16 cellular contexts compared by ENCODE assay signal in genomic region chr5:84437673-84438315, GRCh38. TPM values are rescaled to one million over a fixed set of nuclear protein-coding genes. Genes with fewer than 3 reads are reported as not detected.
DNase-seq lines count a peak whose midpoint lies in the region; FAIRE-seq and TF ChIP-seq lines count a peak whose summit lies in the region.
"Had no signal": no experiment of that assay in that cellular context is flagged by ENCODE, and none has a peak within 500 bp of the region (broad histone marks: within the 10 kb centered on the region; RNA-seq: fewer than 3 reads in every experiment).

No MANE protein-coding gene starts in this region.

- no peaks in the 10 kb centered on the region for H4K20me1 ChIP-seq in mammary epithelial cell (ENCODE audit: insufficient read depth, low read length)

- H3K27me3 ChIP-seq in MG63 (no peaks in the 10 kb centered on the region), mammary epithelial cell (ENCODE audit: insufficient read depth, low read length) (peaks cover 10% of the 10 kb centered on the region), mesenchymal stem cell (ENCODE audit: control insufficient read depth in 1 of 2, insufficient read depth in 1 of 2, low read length in 2 of 2) (no peaks in the 10 kb centered on the region)

- H3K4me3 ChIP-seq in MG63, result no peak overlapping the region
- H3K4me3 ChIP-seq in mammary epithelial cell (replicated peaks in 1 of 3; ENCODE audit: insufficient read depth in 1 of 3, low read depth in 2 of 3, low read length in 3 of 3), result no peak overlapping the region
- no peak overlapping the region for H3K4me3 ChIP-seq in mesenchymal stem cell (ENCODE audit: insufficient read depth in 1 of 2, low read depth in 1 of 2, low read length in 2 of 2)
- H3K4me3 ChIP-seq: thoracic aorta had no signal

- POLR2A ChIA-PET in activated CD4-positive, alpha-beta memory T cell treated with anti-CD3 and anti-CD28 coated beads for 36 hours (lab: Charles Lee), result no interaction called here

- no peak overlapping the region for H3K4me3 Mint-ChIP-seq in CD14-positive monocyte
- no peak overlapping the region for H3K4me3 Mint-ChIP-seq in activated CD4-positive, alpha-beta memory T cell treated with anti-CD3 and anti-CD28 coated beads for 36 hours
- H3K4me3 Mint-ChIP-seq: activated naive CD4-positive, alpha-beta T cell treated with anti-CD3 and anti-CD28 coated beads, Interleukin-2, amount 10 ng/mL, durations not matched to agents 7 days and 5 days; CD4-positive, alpha-beta T cell; HFFc6 had no signal

- no peaks in the 10 kb centered on the region for H3K79me2 ChIP-seq in mammary epithelial cell (ENCODE audit: insufficient read depth, low read length)

- H2BK15ac ChIP-seq in mesenchymal stem cell (ENCODE audit: low read depth, poor library complexity, severe bottlenecking), result no peak overlapping the region

- FAIRE-seq in D721Med (lab: Jason Lieb, UNC), result no peak

- WGBS in mammary epithelial cell (ENCODE audit: low coverage, missing lambda C conversion rate), result 4% methylated on average over 2 of the region's 2 CpGs
- no CpG with 5 or more reads among the region's 2 CpGs for WGBS in mesenchymal stem cell

- BruUV-seq in mammary epithelial cell (replicated peaks; lab: Mats Ljungman, UMichigan), result no TSS peak

- no peak overlapping the region for H3K18ac ChIP-seq in mesenchymal stem cell (ENCODE audit: low read depth in 1 of 2, low read length in 2 of 2)

- H3K79me1 ChIP-seq in mesenchymal stem cell (replicated peaks; ENCODE audit: low read length, poor library complexity, severe bottlenecking), result no peaks in the 10 kb centered on the region

- no peak overlapping the region for H2BK120ac ChIP-seq in mesenchymal stem cell (ENCODE audit: low read depth, low read length)

- peaks cover 0 to 2% (median 2%) of the 10 kb centered on the region in 3 donors for H3K27me3 Mint-ChIP-seq in CD14-positive monocyte (ENCODE audit: low read depth in 3 of 3)
- no peaks in the 10 kb centered on the region for H3K27me3 Mint-ChIP-seq in activated CD4-positive, alpha-beta memory T cell treated with anti-CD3 and anti-CD28 coated beads for 36 hours
- H3K27me3 Mint-ChIP-seq: activated naive CD4-positive, alpha-beta T cell treated with anti-CD3 and anti-CD28 coated beads, Interleukin-2, amount 10 ng/mL, durations not matched to agents 7 days and 5 days; CD4-positive, alpha-beta T cell had no signal

- H3K4me2 ChIP-seq in mammary epithelial cell (ENCODE audit: insufficient read depth, low read depth, low read length) (peak overlapping the region; percentile 23), mesenchymal stem cell (ENCODE audit: low read length, poor library complexity, severe bottlenecking) (no peak overlapping the region)

- no peak for TF ChIP-seq CTCF in mammary epithelial cell (conservative IDR thresholded peaks at IDR 0.05 in 1 of 2, IDR thresholded peaks at IDR 0.05 in 1 of 2; ENCODE audit: extremely low read depth in 1 of 2, insufficient read depth in 1 of 2, low read depth in 1 of 2, low read length in 2 of 2)
- TF ChIP-seq CTCF in D721Med (IDR thresholded peaks at IDR 0.05; ENCODE audit: insufficient read depth, missing control alignments), result no peak
- TF ChIP-seq CTCF in CD14-positive monocyte (IDR thresholded peaks at IDR 0.05), result no peak

- dilution Hi-C loops in mammary epithelial cell (cut with HindIII; ENCODE audit: low sequenced_read_pairs), result no loop called here

- H4K8ac ChIP-seq in mesenchymal stem cell (ENCODE audit: low read length), result no peak overlapping the region

- H3K23ac ChIP-seq in mesenchymal stem cell (ENCODE audit: low read length in 2 of 2), result no peak overlapping the region

- H3K9me3 ChIP-seq in MG63 (no peaks in the 10 kb centered on the region), mammary epithelial cell (replicated peaks; ENCODE audit: insufficient read depth, low read length) (no peaks in the 10 kb centered on the region), mesenchymal stem cell (ENCODE audit: control insufficient read depth, low read length) (no peaks in the 10 kb centered on the region)
- H3K9me3 ChIP-seq: thoracic aorta had no signal

- in situ Hi-C loops in mammary epithelial cell (cut with MboI; ENCODE audit: low sequenced_read_pairs in 2 of 2), result loop anchor here in 1 of 2 donors (25.0 kb wide), 1 partner anchor 725 kb away; the partner anchor contains the start of gene HAPLN1

- peaks cover 15% of the 10 kb centered on the region for H3K4me1 ChIP-seq in mammary epithelial cell (ENCODE audit: insufficient read depth, low read length)
- no peaks in the 10 kb centered on the region for H3K4me1 ChIP-seq in mesenchymal stem cell (ENCODE audit: control insufficient read depth, insufficient read depth, low read depth, low read length)

- H3K4ac ChIP-seq in mesenchymal stem cell (ENCODE audit: low read depth in 1 of 2, low read length in 2 of 2), result no peak overlapping the region

- H3K14ac ChIP-seq in mesenchymal stem cell (ENCODE audit: low read length in 2 of 2), result no peak overlapping the region

- H3K9ac ChIP-seq in mammary epithelial cell (ENCODE audit: insufficient read depth, low read length) (no peak overlapping the region), mesenchymal stem cell (ENCODE audit: low read length) (peak overlapping the region; percentile 71)

- H3K27ac ChIP-seq in mammary epithelial cell (ENCODE audit: insufficient read depth, low read depth, low read length) (no peak overlapping the region), mesenchymal stem cell (ENCODE audit: low read length, poor library complexity, severe bottlenecking) (peak overlapping the region; percentile 53)
- H3K27ac ChIP-seq: thoracic aorta had no signal

- no peak overlapping the region for H3K27ac Mint-ChIP-seq in CD14-positive monocyte
- no peak overlapping the region for H3K27ac Mint-ChIP-seq in activated CD4-positive, alpha-beta memory T cell treated with anti-CD3 and anti-CD28 coated beads for 36 hours
- H3K27ac Mint-ChIP-seq: activated naive CD4-positive, alpha-beta T cell treated with anti-CD3 and anti-CD28 coated beads, Interleukin-2, amount 10 ng/mL, durations not matched to agents 7 days and 5 days; CD4-positive, alpha-beta T cell; HFFc6 had no signal

- H2BK12ac ChIP-seq in mesenchymal stem cell (ENCODE audit: low read length in 2 of 2), result no peak overlapping the region

- H3K4me1 Mint-ChIP-seq in CD14-positive monocyte, result no peaks in the 10 kb centered on the region
- no peaks in the 10 kb centered on the region for H3K4me1 Mint-ChIP-seq in activated CD4-positive, alpha-beta memory T cell treated with anti-CD3 and anti-CD28 coated beads for 36 hours (ENCODE audit: low read depth)
- H3K4me1 Mint-ChIP-seq: activated naive CD4-positive, alpha-beta T cell treated with anti-CD3 and anti-CD28 coated beads, Interleukin-2, amount 10 ng/mL, durations not matched to agents 7 days and 5 days had no signal

- no peak overlapping the region for H4K91ac ChIP-seq in mesenchymal stem cell (ENCODE audit: low read length)

- peaks cover 0 to 5% (median 0%) of the 10 kb centered on the region in 7 donors for H3K9me3 Mint-ChIP-seq in CD14-positive monocyte
- H3K9me3 Mint-ChIP-seq in activated CD4-positive, alpha-beta memory T cell treated with anti-CD3 and anti-CD28 coated beads for 36 hours, result peaks cover 4% of the 10 kb centered on the region
- H3K9me3 Mint-ChIP-seq: activated naive CD4-positive, alpha-beta T cell treated with anti-CD3 and anti-CD28 coated beads, Interleukin-2, amount 10 ng/mL, durations not matched to agents 7 days and 5 days had no signal

- intact Hi-C loops in mammary epithelial cell (cut with micrococcal nuclease), result loop anchor here (5.0 kb wide), 1 partner anchor 55 kb away; the partner anchor contains the start of gene EDIL3
- intact Hi-C loops in CD14-positive monocyte (cut with micrococcal nuclease), result no loop called here
- intact Hi-C loops in activated CD4-positive, alpha-beta memory T cell treated with anti-CD3 and anti-CD28 coated beads for 36 hours (cut with micrococcal nuclease), result no loop called here

- no peaks in the 10 kb centered on the region for H3K36me3 Mint-ChIP-seq in CD14-positive monocyte
- H3K36me3 Mint-ChIP-seq in activated CD4-positive, alpha-beta memory T cell treated with anti-CD3 and anti-CD28 coated beads for 36 hours, result no peaks in the 10 kb centered on the region
- H3K36me3 Mint-ChIP-seq: activated naive CD4-positive, alpha-beta T cell treated with anti-CD3 and anti-CD28 coated beads, Interleukin-2, amount 10 ng/mL, durations not matched to agents 7 days and 5 days had no signal

- DNase-seq in AG20443 (ENCODE audit: low spot score) (peak; percentile 19), MG63 (peak; percentile 29), mammary epithelial cell (peak; percentile 81), mesenchymal stem cell (peak; percentile 47), D721Med (ENCODE audit: insufficient read length, low spot score) (no peak), CD14-positive monocyte (ENCODE audit: low spot score) (no peak), NCI-H2029 treated with DMSO at 0.1 percent for 48 hours (lab: John Stamatoyannopoulos, UW) (no peak)
- DNase-seq in activated CD4-positive, alpha-beta memory T cell treated with anti-CD3 and anti-CD28 coated beads for 36 hours, result no peak
- DNase-seq: activated naive CD4-positive, alpha-beta T cell treated with anti-CD3 and anti-CD28 coated beads, Interleukin-2, amount 10 ng/mL, durations not matched to agents 7 days and 5 days; CD4-positive, alpha-beta T cell; effector CD4-positive, alpha-beta T cell; HFFc6; MM.1S; NCI-H510A; retina had no signal

- CTCF ChIA-PET in mammary epithelial cell (lab: Charles Lee; ENCODE audit: low non-redundant PET), result interaction anchor here (0.6 kb wide), 1 partner anchor 44 kb away, joined by 9 read pairs; no protein-coding TSS in a partner anchor
- CTCF ChIA-PET in activated CD4-positive, alpha-beta memory T cell treated with anti-CD3 and anti-CD28 coated beads for 36 hours (lab: Charles Lee), result no interaction called here

- no peaks in the 10 kb centered on the region for H3K36me3 ChIP-seq in MG63
- H3K36me3 ChIP-seq in mammary epithelial cell (ENCODE audit: insufficient read depth, low read length), result no peaks in the 10 kb centered on the region
- H3K36me3 ChIP-seq in mesenchymal stem cell (ENCODE audit: control insufficient read depth in 1 of 2, insufficient read depth in 2 of 2, low read depth in 1 of 2, low read length in 2 of 2), result no peaks in the 10 kb centered on the region
- H3K36me3 ChIP-seq: thoracic aorta had no signal

- no peak overlapping the region for H2AK5ac ChIP-seq in mesenchymal stem cell (ENCODE audit: low read length, severe bottlenecking)

- H2BK5ac ChIP-seq in mesenchymal stem cell (ENCODE audit: low read depth, low read length, poor library complexity, severe bottlenecking), result peak overlapping the region; percentile 19

- no peak overlapping the region for H2AFZ ChIP-seq in mammary epithelial cell (ENCODE audit: low read depth, low read length)
- H2AFZ ChIP-seq in mesenchymal stem cell (ENCODE audit: low read depth, low read length), result no peak overlapping the region

RNA-seq across cellular contexts. Expression of gene EDIL3, which starts 53.1 kb away (rescaled TPM):
- total RNA-seq in MG63 (2014; rRNA removed; shearing (Covaris generic); ENCODE audit: low replicate concordance), result 3.0 and 4.7 TPM in 2 replicates
- total RNA-seq in mammary epithelial cell, result 100 to 1,000 TPM in 1 of 2 donors, under 1 TPM in 1; 0.33 to 137 TPM
- polyA plus RNA-seq in mammary epithelial cell (0.14 TPM), CD14-positive monocyte (under 1 TPM in 1 of 2 donors, not detected in 1; 0.09 TPM)
- not detected for polyA minus RNA-seq in mammary epithelial cell
- 166 TPM for polyA plus RNA-seq in mesenchymal stem cell (2013, experiment 1 of 2)
- 180 TPM for polyA plus RNA-seq in mesenchymal stem cell (2013, experiment 2 of 2)
- not detected for total RNA-seq in activated CD4-positive, alpha-beta memory T cell treated with anti-CD3 and anti-CD28 coated beads for 36 hours
- total RNA-seq: CD4-positive, alpha-beta T cell had no signal

Comparison
In these comparisons a context has a peak if more than half of its experiments do, and no peak if none do; other contexts are left out.
1. DNase-seq: peak in AG20443 (single experiment), MG63 (single experiment), mammary epithelial cell (single experiment) and mesenchymal stem cell (single experiment); none in D721Med (single experiment), CD14-positive monocyte (single experiment), NCI-H2029 treated with DMSO at 0.1 percent for 48 hours (single experiment) and activated CD4-positive, alpha-beta memory T cell treated with anti-CD3 and anti-CD28 coated beads for 36 hours (single experiment).